ENCODE assay signal across 27 cellular contexts in genomic region chr12:118513554-118513953, GRCh38.
"Had no signal": no experiment of that assay in that cellular context is flagged by ENCODE, and none has a peak within 500 bp of the region (broad histone marks: within the 10 kb centered on the region; RNA-seq: fewer than 3 reads in every experiment).

No MANE protein-coding gene starts in this region.

- H2AFZ ChIP-seq: parathyroid adenoma had no signal

- H3K9ac ChIP-seq: parathyroid adenoma had no signal

- ATAC-seq: left colon; left lung; lower lobe of right lung; naive thymus-derived CD8-positive, alpha-beta T cell; psoas muscle; right lobe of liver; stimulated activated naive B cell treated with anti-CD40 and anti-IgM and Interleukin-4, amounts not matched to agents 10 μg/mL and 1 μg/mL and 100 μg/mL, for 72 hours; stimulated activated naive CD8-positive, alpha-beta T cell treated with anti-CD3 and anti-CD28 coated beads, Interleukin-15, Interleukin-2, amounts not matched to agents 100 U/mL and 50 U/mL, for 24 hours; upper lobe of right lung had no signal

- H3K4me3 ChIP-seq: left lung, lower lobe of right lung, psoas muscle, right atrium auricular region, right lobe of liver, skin epidermis, stomach, testis, thyroid gland, transverse colon, upper lobe of right lung had no signal

- H3K79me2 ChIP-seq: parathyroid adenoma had no signal

- H3K27ac ChIP-seq: left lung, lower lobe of right lung, neutrophil, parathyroid adenoma, psoas muscle, right atrium auricular region, right lobe of liver, skin epidermis, stomach, testis, thyroid gland, transverse colon, upper lobe of right lung had no signal

- H3K27me3 ChIP-seq: left lung, neutrophil, right atrium auricular region, right lobe of liver, stomach, testis, thyroid gland, transverse colon, upper lobe of right lung had no signal

- H3K9me3 ChIP-seq: left lung, lower lobe of right lung, neutrophil, psoas muscle, right atrium auricular region, right lobe of liver, stomach, testis, thyroid gland, transverse colon, upper lobe of right lung had no signal

- H3K36me3 ChIP-seq: left lung, lower lobe of right lung, neutrophil, right atrium auricular region, right lobe of liver, stomach, thyroid gland, transverse colon, upper lobe of right lung had no signal

- DNase-seq: hypothalamus; immature natural killer cell; kidney; left colon; left lung; lower lobe of right lung; mammary epithelial cell; mesenchymal stem cell; naive thymus-derived CD8-positive, alpha-beta T cell; occipital lobe; psoas muscle; right lobe of liver; stimulated activated CD4-positive, alpha-beta T cell treated with anti-CD3 and anti-CD28 coated beads, Interleukin-12 subunit alpha, Interleukin-12 subunit beta, amount 100 ng/mL, for 4 hours; stimulated activated CD4-positive, alpha-beta T cell treated with anti-CD3 and anti-CD28 coated beads, Interleukin-15, amount 100 ng/mL, for 24 hours; stimulated activated CD4-positive, alpha-beta T cell treated with anti-CD3 and anti-CD28 coated beads, Interleukin-2, amount 100 ng/mL, for 24 hours; stimulated activated CD4-positive, alpha-beta T cell treated with anti-CD3 and anti-CD28 coated beads, Interleukin-4, amount 100 ng/mL, for 1 hour; stimulated activated naive B cell treated with anti-CD40 and anti-IgM and Interleukin-4, amounts not matched to agents 10 μg/mL and 1 μg/mL and 100 μg/mL, for 72 hours; stimulated activated naive CD8-positive, alpha-beta T cell treated with anti-CD3 and anti-CD28 coated beads, Interleukin-15, Interleukin-2, amounts not matched to agents 100 U/mL and 50 U/mL, for 24 hours; stomach; testis; thyroid gland; transverse colon; upper lobe of right lung had no signal

- H3K4me1 ChIP-seq: left lung, lower lobe of right lung, parathyroid adenoma, psoas muscle, right atrium auricular region, right lobe of liver, stomach, testis, thyroid gland, transverse colon, upper lobe of right lung had no signal
